10 cellular contexts compared by ENCODE assay signal in the genomic region with DNA sequence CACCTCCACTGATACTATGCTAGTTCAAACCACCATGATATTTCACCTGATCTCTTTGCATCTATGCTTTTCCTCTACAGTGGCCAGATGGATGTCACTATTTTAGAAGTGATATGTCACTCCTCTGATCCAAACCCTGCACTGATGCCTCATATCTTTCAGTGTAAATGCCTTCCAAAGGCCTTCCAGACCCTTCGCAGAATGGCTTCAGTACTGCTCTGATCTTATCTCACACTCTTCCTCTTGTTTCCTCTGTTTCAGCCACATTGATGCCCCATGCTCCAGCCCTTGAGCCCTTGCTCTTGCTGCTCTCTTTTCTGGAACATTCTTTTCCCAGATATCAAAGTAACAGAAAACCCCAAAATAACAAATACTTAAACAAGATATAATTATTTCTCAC.
"Had no signal": no experiment of that assay in that cellular context is flagged by ENCODE, and none has a peak within 500 bp of the region (broad histone marks: within the 10 kb centered on the region; RNA-seq: fewer than 3 reads in every experiment).

No MANE protein-coding gene starts in this region.

- H3K4me1 Mint-ChIP-seq: H9 had no signal

- H3K4me3 Mint-ChIP-seq: GM23338, H9, HFFc6 had no signal

- H3K36me3 ChIP-seq: HAP-1 had no signal

- H3K27ac ChIP-seq: GM23248 had no signal

- H3K9ac ChIP-seq: GM23248 had no signal

- H3K4me3 ChIP-seq: GM23248, GM23338, HAP-1 had no signal

- H3K9me3 ChIP-seq: HAP-1 had no signal

- DNase-seq: GM23248, GOT3, H7, H9, HCEC 1CT, HFFc6 had no signal

- ATAC-seq: GM23338, HCT116 had no signal

- H3K9me3 Mint-ChIP-seq: HFFc6 had no signal

- H2AFZ ChIP-seq: GM23248, GM23338 had no signal

- H3K27ac Mint-ChIP-seq: GM23338, H9, HFFc6 had no signal

- FAIRE-seq: H54 had no signal

- H3K4me2 ChIP-seq: GM23338 had no signal
